Comparison of ENCODE assay signal across 1 cellular context in genomic region chr22:37502342-37503182, GRCh38.
TF ChIP-seq lines count a peak whose summit lies in the region.

No MANE protein-coding gene starts in this region.

TF ChIP-seq in SK-N-SH, 30 proteins besides CTCF, POLR2A, EP300 and RAD21:
- TF ChIP-seq REST (IDR thresholded peaks at IDR 0.05; ENCODE audit: low read depth, low read length), result no peak
- no peak for TF ChIP-seq USF2 (IDR thresholded peaks at IDR 0.05; ENCODE audit: borderline replicate concordance, low read depth, low read length)
- no peak for TF ChIP-seq MAX (IDR thresholded peaks at IDR 0.05; ENCODE audit: low read depth)
- no peak for TF ChIP-seq JUND (IDR thresholded peaks at IDR 0.05)
- no peak for TF ChIP-seq FOXM1 (IDR thresholded peaks at IDR 0.05; ENCODE audit: low read depth)
- TF ChIP-seq TEAD4 (IDR thresholded peaks at IDR 0.05; ENCODE audit: borderline replicate concordance, insufficient read depth), result no peak
- no peak for TF ChIP-seq FOSL2 (IDR thresholded peaks at IDR 0.05; ENCODE audit: borderline replicate concordance, low read depth)
- no peak for TF ChIP-seq ZBTB33 (IDR thresholded peaks at IDR 0.05; ENCODE audit: borderline replicate concordance, low read depth)
- TF ChIP-seq TCF12 (IDR thresholded peaks at IDR 0.05), result no peak
